ENCODE assay signal across 10 cellular contexts in genomic region chr22:22015631-22016030, GRCh38.
"Had no signal": no experiment of that assay in that cellular context is flagged by ENCODE, and none has a peak within 500 bp of the region (broad histone marks: within the 10 kb centered on the region; RNA-seq: fewer than 3 reads in every experiment).

No MANE protein-coding gene starts in this region.

- H3K27me3 Mint-ChIP-seq: IgD-negative memory B cell had no signal

- H2AFZ ChIP-seq: GM23248 had no signal

- H3K9ac ChIP-seq: GM23248 had no signal

- H3K27ac ChIP-seq: GM23248, HL-60 had no signal

- H3K9me3 Mint-ChIP-seq: HFFc6, IgD-negative memory B cell had no signal

- FAIRE-seq: HepG2 had no signal

- H3K36me3 ChIP-seq: HAP-1 had no signal

- H3K4me3 Mint-ChIP-seq: HFFc6, IgD-negative memory B cell had no signal

- ATAC-seq: HCT116, HepG2 had no signal

- H3K4me3 ChIP-seq: GM23248, HAP-1 had no signal

- DNase-seq: GM23248, GOT3, H7, HFFc6, KG1 had no signal

- H3K9me3 ChIP-seq: HAP-1 had no signal

- H3K27ac Mint-ChIP-seq: HFFc6, IgD-negative memory B cell had no signal
